ENCODE assay signal across 10 cellular contexts in genomic region chr10:118442032-118442431, GRCh38.
"Had no signal": no experiment of that assay in that cellular context is flagged by ENCODE, and none has a peak within 500 bp of the region (broad histone marks: within the 10 kb centered on the region; RNA-seq: fewer than 3 reads in every experiment).

No MANE protein-coding gene starts in this region.

- H3K4me3 ChIP-seq: GM23248, GM23338, HAP-1 had no signal

- H3K4me3 Mint-ChIP-seq: GM23338, H9, HFFc6 had no signal

- H2AFZ ChIP-seq: GM23248, GM23338 had no signal

- H3K27ac ChIP-seq: GM23248 had no signal

- H3K27ac Mint-ChIP-seq: GM23338, H9, HFFc6 had no signal

- FAIRE-seq: H54 had no signal

- H3K4me2 ChIP-seq: GM23338 had no signal

- H3K9ac ChIP-seq: GM23248 had no signal

- H3K36me3 ChIP-seq: HAP-1 had no signal

- H3K4me1 ChIP-seq: HAP-1 had no signal

- ATAC-seq: GM23338, HCT116 had no signal

- DNase-seq: GM23248, GOT3, H7, H9, HCEC 1CT, HFFc6 had no signal

- H3K9me3 Mint-ChIP-seq: GM23338, H9, HFFc6 had no signal

- H3K4me1 Mint-ChIP-seq: GM23338, H9 had no signal

- H3K9me3 ChIP-seq: HAP-1 had no signal
